Comparison of ENCODE assay signal across 19 cellular contexts in the genomic region with DNA sequence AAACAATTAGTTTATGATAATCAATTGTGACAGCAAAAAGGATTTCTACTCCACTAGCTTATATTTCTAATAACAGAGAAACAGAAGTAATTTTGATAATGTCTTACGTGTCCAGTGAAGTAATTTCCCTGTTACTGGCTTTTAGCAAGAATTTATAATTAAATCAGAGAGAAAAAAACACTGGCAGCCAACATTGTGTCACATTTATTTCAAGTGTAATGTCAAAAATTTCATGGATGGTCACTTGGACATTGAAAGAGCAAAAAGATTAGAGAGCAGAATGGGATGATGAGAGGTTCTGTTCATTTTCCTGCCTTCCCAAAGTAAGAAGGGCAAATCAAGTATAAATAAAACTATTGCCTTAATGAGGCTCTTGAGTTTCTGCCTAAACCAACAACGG.
DNase-seq lines count a peak whose midpoint lies in the region; ATAC-seq and TF ChIP-seq lines count a peak whose summit lies in the region.
"Had no signal": no experiment of that assay in that cellular context is flagged by ENCODE, and none has a peak within 500 bp of the region (broad histone marks: within the 10 kb centered on the region; RNA-seq: fewer than 3 reads in every experiment).

No MANE protein-coding gene starts in this region.

- no peaks in the 10 kb centered on the region for H3K27me3 ChIP-seq in GM23338 (ENCODE audit: insufficient read depth)
- H3K27me3 ChIP-seq in neural progenitor cell: no peaks in the 10 kb centered on the region
- H3K27me3 ChIP-seq: BLaER1 treated with 17β-estradiol and CSF1 and Interleukin-3, amounts not matched to agents 10 nM and 100 nM had no signal

- H3K4me1 ChIP-seq in GM23338 (ENCODE audit: insufficient read depth) (peaks cover 49% of the 10 kb centered on the region), neural progenitor cell (peaks cover 47% of the 10 kb centered on the region)
- H3K4me1 ChIP-seq: BLaER1 treated with 17β-estradiol and CSF1 and Interleukin-3, amounts not matched to agents 10 nM and 100 nM; Caco-2 had no signal

- no peaks in the 10 kb centered on the region for H4K20me1 ChIP-seq in GM23338 (replicated peaks; ENCODE audit: insufficient read depth)
- H4K20me1 ChIP-seq in neural progenitor cell (ENCODE audit: low read depth): no peaks in the 10 kb centered on the region
- H4K20me1 ChIP-seq: BLaER1 treated with 17β-estradiol and CSF1 and Interleukin-3, amounts not matched to agents 10 nM and 100 nM had no signal

- no peak overlapping the region for H2AFZ ChIP-seq in GM23338
- H2AFZ ChIP-seq in neural progenitor cell (replicated peaks): no peak overlapping the region

- no peak overlapping the region for H3K4me2 ChIP-seq in GM23338
- H3K4me2 ChIP-seq in neural progenitor cell: no peak overlapping the region
- H3K4me2 ChIP-seq: BLaER1 treated with 17β-estradiol and CSF1 and Interleukin-3, amounts not matched to agents 10 nM and 100 nM had no signal

- no peak for TF ChIP-seq CTCF in GM23338 (conservative IDR thresholded peaks at IDR 0.05; ENCODE audit: low read depth in 2 of 2)
- TF ChIP-seq CTCF in neural progenitor cell (IDR thresholded peaks at IDR 0.05): no peak

- no peaks in the 10 kb centered on the region for H3K9me2 ChIP-seq in GM23338 (ENCODE audit: insufficient read depth)

- H3K9me3 ChIP-seq in neural progenitor cell (ENCODE audit: low read depth): no peaks in the 10 kb centered on the region
- H3K9me3 ChIP-seq: BLaER1 treated with 17β-estradiol and CSF1 and Interleukin-3, amounts not matched to agents 10 nM and 100 nM; Caco-2 had no signal

- H3F3A ChIP-seq in GM23338 (replicated peaks; ENCODE audit: low read depth) (no peaks in the 10 kb centered on the region; the same call in 1 of the 2 replicates), neural progenitor cell (ENCODE audit: low read depth) (peaks cover 47% of the 10 kb centered on the region)

- ATAC-seq in GM23338: no peak
- ATAC-seq in GM19328 (IDR thresholded peaks at IDR 0.05; ENCODE audit: unreplicated experiment): no peak
- ATAC-seq: CD8-positive, alpha-beta T cell; GM12878 had no signal

- H3K9ac ChIP-seq in neural progenitor cell: no peak overlapping the region
- H3K9ac ChIP-seq: BLaER1 treated with 17β-estradiol and CSF1 and Interleukin-3, amounts not matched to agents 10 nM and 100 nM had no signal

- H3K9me3 Mint-ChIP-seq in GM23338 (peaks cover 4% of the 10 kb centered on the region; the same call in 1 of the 3 replicates), neural progenitor cell (peaks cover 5% of the 10 kb centered on the region)
- H3K9me3 Mint-ChIP-seq: CD4-positive, alpha-beta T cell; CD8-positive, alpha-beta T cell had no signal

- no peak overlapping the region for H3K4me3 ChIP-seq in GM23338
- H3K4me3 ChIP-seq in neural progenitor cell: no peak overlapping the region
- H3K4me3 ChIP-seq: BLaER1 treated with 17β-estradiol and CSF1 and Interleukin-3, amounts not matched to agents 10 nM and 100 nM; GM12878 had no signal

- H3K27ac ChIP-seq in GM23338 (ENCODE audit: low read depth): peak overlapping the region; percentile 90; the same call in 1 of the 2 replicates
- H3K27ac ChIP-seq in neural progenitor cell: no peak overlapping the region
- H3K27ac ChIP-seq: BLaER1 treated with 17β-estradiol and CSF1 and Interleukin-3, amounts not matched to agents 10 nM and 100 nM; C4-2B had no signal

- no peak overlapping the region for H3K4me3 Mint-ChIP-seq in GM23338
- H3K4me3 Mint-ChIP-seq in neural progenitor cell: no peak overlapping the region
- H3K4me3 Mint-ChIP-seq: B cell; CD4-positive, alpha-beta T cell; CD8-positive, alpha-beta T cell had no signal

- H3K36me3 ChIP-seq in GM23338 (ENCODE audit: insufficient read depth): no peaks in the 10 kb centered on the region
- H3K36me3 ChIP-seq in neural progenitor cell: no peaks in the 10 kb centered on the region
- H3K36me3 ChIP-seq: BLaER1 treated with 17β-estradiol and CSF1 and Interleukin-3, amounts not matched to agents 10 nM and 100 nM had no signal

- H3K79me2 ChIP-seq in GM23338 (replicated peaks; ENCODE audit: insufficient read depth) (no peaks in the 10 kb centered on the region), neural progenitor cell (ENCODE audit: low read depth) (no peaks in the 10 kb centered on the region)

- H3K4me1 Mint-ChIP-seq in GM23338: peaks cover 39% of the 10 kb centered on the region
- H3K4me1 Mint-ChIP-seq in neural progenitor cell: peaks cover 39% of the 10 kb centered on the region
- H3K4me1 Mint-ChIP-seq: B cell had no signal

- H3K27me3 Mint-ChIP-seq in GM23338 (ENCODE audit: insufficient read depth, low read depth, poor library complexity) (no peaks in the 10 kb centered on the region), neural progenitor cell (ENCODE audit: insufficient read depth, low read depth) (no peaks in the 10 kb centered on the region)
- H3K27me3 Mint-ChIP-seq: CD4-positive, alpha-beta T cell had no signal

- DNase-seq in GM23338 (ENCODE audit: low spot score) (no peak), astrocyte of the hippocampus (ENCODE audit: low read depth, low spot score) (peak; percentile 6), neural progenitor cell (ENCODE audit: low spot score) (no peak), AG08396 (ENCODE audit: low spot score) (no peak)
- DNase-seq in NK-92 treated with Interleukin-12 subunit alpha and Interleukin-12 subunit beta, amount 100 ng/mL, for 24 hours (lab: John Stamatoyannopoulos, UW): no peak
- DNase-seq: 8988T; ACHN; AML-193; Caco-2; CD4-positive, alpha-beta T cell; CD8-positive, alpha-beta T cell; DND-41; EL; GDM1 had no signal

- H3K27ac Mint-ChIP-seq in GM23338 (no peak overlapping the region; the same call in 1 of the 2 replicates), neural progenitor cell (peak overlapping the region; percentile 55)
- H3K27ac Mint-ChIP-seq: B cell; CD4-positive, alpha-beta T cell; CD8-positive, alpha-beta T cell had no signal

- H3K36me3 Mint-ChIP-seq in GM23338 (ENCODE audit: low read depth) (peaks cover 5% of the 10 kb centered on the region; the same call in 2 of the 3 replicates), neural progenitor cell (peaks cover 2% of the 10 kb centered on the region)
- H3K36me3 Mint-ChIP-seq: CD8-positive, alpha-beta T cell had no signal

TF ChIP-seq in GM23338, 12 proteins besides CTCF, POLR2A, EP300 and RAD21:
- no peak for TF ChIP-seq POLR2AphosphoS5 (IDR thresholded peaks at IDR 0.05; ENCODE audit: low read depth)
- no peak for TF ChIP-seq JUNB (IDR thresholded peaks at IDR 0.05; ENCODE audit: unreplicated experiment)
- no peak for TF ChIP-seq STAT1 (IDR thresholded peaks at IDR 0.05; ENCODE audit: unreplicated experiment)
- TF ChIP-seq, protein P1, sequence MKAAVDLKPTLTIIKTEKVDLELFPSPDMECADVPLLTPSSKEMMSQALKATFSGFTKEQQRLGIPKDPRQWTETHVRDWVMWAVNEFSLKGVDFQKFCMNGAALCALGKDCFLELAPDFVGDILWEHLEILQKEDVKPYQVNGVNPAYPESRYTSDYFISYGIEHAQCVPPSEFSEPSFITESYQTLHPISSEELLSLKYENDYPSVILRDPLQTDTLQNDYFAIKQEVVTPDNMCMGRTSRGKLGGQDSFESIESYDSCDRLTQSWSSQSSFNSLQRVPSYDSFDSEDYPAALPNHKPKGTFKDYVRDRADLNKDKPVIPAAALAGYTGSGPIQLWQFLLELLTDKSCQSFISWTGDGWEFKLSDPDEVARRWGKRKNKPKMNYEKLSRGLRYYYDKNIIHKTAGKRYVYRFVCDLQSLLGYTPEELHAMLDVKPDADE (IDR thresholded peaks at IDR 0.05): no peak
- TF ChIP-seq ZNF331 (CRISPR knock-in tag; IDR thresholded peaks at IDR 0.05; ENCODE audit: low read depth): no peak
- no peak for TF ChIP-seq CREB1 (CRISPR knock-in tag; IDR thresholded peaks at IDR 0.05; ENCODE audit: low read depth)
- no peak for TF ChIP-seq ZNF114 (CRISPR knock-in tag; IDR thresholded peaks at IDR 0.05)
